9 cellular contexts compared by ENCODE assay signal in genomic region chr10:17029581-17030271, GRCh38.
DNase-seq lines count a peak whose midpoint lies in the region; ATAC-seq, FAIRE-seq and TF ChIP-seq lines count a peak whose summit lies in the region.
"Had no signal": no experiment of that assay in that cellular context is flagged by ENCODE, and none has a peak within 500 bp of the region (broad histone marks: within the 10 kb centered on the region; RNA-seq: fewer than 3 reads in every experiment).

No MANE protein-coding gene starts in this region.

- peaks cover 0 to 11% of the 10 kb centered on the region in 2 donors for H3K4me1 ChIP-seq in small intestine (ENCODE audit: control insufficient read depth in 2 of 2, insufficient read depth in 1 of 2, low read depth in 1 of 2, low read length in 1 of 2)

- H3K9me3 ChIP-seq in T-helper 17 cell (ENCODE audit: control insufficient read depth, low read length, poor library complexity, severe bottlenecking) (no peaks in the 10 kb centered on the region), small intestine (ENCODE audit: control insufficient read depth, low read depth) (no peaks in the 10 kb centered on the region)

- no peaks in the 10 kb centered on the region for H3K27me3 ChIP-seq in small intestine (ENCODE audit: control insufficient read depth in 2 of 2, insufficient read depth in 2 of 2, low read length in 2 of 2)

- CTCF ChIA-PET in HEK293T (lab: Yijun Ruan, JAX), result no interaction called here

- peak overlapping the region; percentile 80 for H3K4me3 Mint-ChIP-seq in T-helper 17 cell

- H3K36me3 ChIP-seq in small intestine (ENCODE audit: control insufficient read depth in 2 of 2, insufficient read depth in 2 of 2, low read length in 2 of 2), result no peaks in the 10 kb centered on the region

- H3K36me3 Mint-ChIP-seq in T-helper 17 cell (ENCODE audit: low read depth), result peaks cover 3% of the 10 kb centered on the region

- H3K4me1 Mint-ChIP-seq in T-helper 17 cell, result peaks cover 46% of the 10 kb centered on the region

- 18 to 69% (median 26%) methylated on average over 9 of the region's 9 CpGs for WGBS in adipose tissue, 3 donors
- 34 to 63% (median 50%) methylated on average over 9 of the region's 9 CpGs for WGBS in small intestine, 3 donors

- DNase-seq in HEK293T (ENCODE audit: extremely low spot score) (peak; percentile 23), T-helper 17 cell (peak; percentile 37 to 65 (median 52)), hepatic stellate cell (ENCODE audit: low spot score) (peak; percentile 54), small intestine (peak; percentile 50), NCI-H2081 (lab: John Stamatoyannopoulos, UW) (no peak), SIG-M5 (lab: John Stamatoyannopoulos, UW) (no peak)

- peak; percentile 71 for ATAC-seq in T-helper 17 cell
- ATAC-seq in HG02970 (IDR thresholded peaks at IDR 0.05; ENCODE audit: low FRiP score, unreplicated experiment), result no peak

- H3K27ac ChIP-seq in adipose tissue (ENCODE audit: low read depth, low read length), result peak overlapping the region; percentile 74
- H3K27ac ChIP-seq in small intestine (ENCODE audit: low read depth in 1 of 2, low read length in 1 of 2), result peak overlapping the region in 1 of 2 donors; percentile 86

- H3K4me3 ChIP-seq in small intestine (ENCODE audit: low read depth in 1 of 2, low read length in 2 of 2), result no peak overlapping the region

- no peaks in the 10 kb centered on the region for H3K27me3 Mint-ChIP-seq in T-helper 17 cell

- peak overlapping the region; percentile 96 for H3K27ac Mint-ChIP-seq in T-helper 17 cell

- FAIRE-seq in small intestine (lab: Jason Lieb, UNC), result no peak
- FAIRE-seq: colon had no signal

- POLR2A ChIA-PET in HEK293T (lab: Yijun Ruan, JAX), result no interaction called here

TF ChIP-seq in HEK293T, 16 proteins besides CTCF, POLR2A, EP300 and RAD21:
- TF ChIP-seq ARNT (IDR thresholded peaks at IDR 0.05) (no peak), L3MBTL2 (conservative IDR thresholded peaks at IDR 0.05) (no peak), SUZ12 (IDR thresholded peaks at IDR 0.05) (no peak), CTBP1 (IDR thresholded peaks at IDR 0.05; ENCODE audit: borderline replicate concordance) (no peak), ZNF384 (IDR thresholded peaks at IDR 0.05) (no peak), FOXM1 (IDR thresholded peaks at IDR 0.05; ENCODE audit: borderline replicate concordance) (no peak), FOXA1 (IDR thresholded peaks at IDR 0.05) (no peak), ELF4 (IDR thresholded peaks at IDR 0.05) (no peak), LEF1 (IDR thresholded peaks at IDR 0.05; ENCODE audit: borderline replicate concordance) (no peak)

Comparison
In these comparisons a context has a peak if more than half of its experiments do, and no peak if none do; other contexts are left out.
1. DNase-seq: peak in HEK293T (single experiment), T-helper 17 cell (3 of 3), hepatic stellate cell (single experiment) and small intestine (single experiment); none in NCI-H2081 (0 of 2) and SIG-M5 (single experiment).